In genomic region chr5:92634883-92635282, GRCh38 we compare ENCODE assay signal across 21 cellular contexts.
DNase-seq lines count a peak whose midpoint lies in the region; ATAC-seq and TF ChIP-seq lines count a peak whose summit lies in the region.
"Had no signal": no experiment of that assay in that cellular context is flagged by ENCODE, and none has a peak within 500 bp of the region (broad histone marks: within the 10 kb centered on the region; RNA-seq: fewer than 3 reads in every experiment).

No MANE protein-coding gene starts in this region.

- 90 to 96% methylated on average over 6 to 11 of the region's 11 CpGs for WGBS in endodermal cell (ENCODE audit: insufficient coverage in 1 of 2, insufficient read length in 1 of 2), 2 experiments

- no peak for TF ChIP-seq CTCF in endodermal cell (conservative IDR thresholded peaks at IDR 0.05)
- no peak for TF ChIP-seq CTCF in type B pancreatic cell (conservative IDR thresholded peaks at IDR 0.05)

- no peak overlapping the region for H3K27ac Mint-ChIP-seq in endodermal cell
- no peak overlapping the region for H3K27ac Mint-ChIP-seq in type B pancreatic cell
- H3K27ac Mint-ChIP-seq: dendritic cell treated with granulocyte-macrophage colony-stimulating factor and Interleukin-4, amounts not matched to agents 40 ng/mL and 50 ng/mL, for 4 days; naive thymus-derived CD8-positive, alpha-beta T cell had no signal

- H3K27me3 Mint-ChIP-seq in endodermal cell (ENCODE audit: insufficient read depth) (no peaks in the 10 kb centered on the region), type B pancreatic cell (peaks cover 18% of the 10 kb centered on the region)
- H3K27me3 Mint-ChIP-seq: dendritic cell treated with granulocyte-macrophage colony-stimulating factor and Interleukin-4, amounts not matched to agents 40 ng/mL and 50 ng/mL, for 4 days; naive thymus-derived CD8-positive, alpha-beta T cell had no signal

- H3K27me3 ChIP-seq in endodermal cell (ENCODE audit: control insufficient read depth, insufficient read depth, low read length, poor library complexity, severe bottlenecking) = no peaks in the 10 kb centered on the region
- H3K27me3 ChIP-seq: stomach had no signal

- H3K4me1 ChIP-seq in endodermal cell (ENCODE audit: control insufficient read depth, insufficient read depth, low read length) = no peaks in the 10 kb centered on the region
- H3K4me1 ChIP-seq: psoas muscle, stomach had no signal

- peaks cover 4% of the 10 kb centered on the region for H3K9me3 Mint-ChIP-seq in endodermal cell
- H3K9me3 Mint-ChIP-seq in type B pancreatic cell = no peaks in the 10 kb centered on the region

- no peak overlapping the region for H3K9ac ChIP-seq in endodermal cell (ENCODE audit: extremely low read depth, low read length, poor library complexity, severe bottlenecking)

- DNase-seq in NCI-H2107 treated with DMSO at 0.1 percent for 48 hours (lab: John Stamatoyannopoulos, UW; ENCODE audit: unreplicated experiment) (peak; percentile 6), NCI-H2107 (lab: John Stamatoyannopoulos, UW) (no peak), NCI-H345 treated with DMSO at 0.1 percent for 48 hours (lab: John Stamatoyannopoulos, UW; ENCODE audit: unreplicated experiment) (peak; percentile 23), endodermal cell (no peak), type B pancreatic cell (ENCODE audit: extremely low spot score, unreplicated experiment) (no peak), SKM-1 treated with dmso at 0.1 percent for 144 hours (lab: John Stamatoyannopoulos, UW; ENCODE audit: unreplicated experiment) (no peak)
- DNase-seq: activated effector memory CD4-positive, alpha-beta T cell treated with anti-CD3 and anti-CD28 coated beads, Interleukin-2, amount 50 U/mL, for 16 hours; EL; hippocampal formation; islet precursor cell; mammary epithelial cell; naive thymus-derived CD8-positive, alpha-beta T cell; NCI-H1694 treated with DMSO at 0.1 percent for 48 hours; psoas muscle; stimulated activated CD4-positive, alpha-beta T cell treated with anti-CD3 and anti-CD28 coated beads, Interleukin-4, amount 100 ng/mL, for 1 hour; stomach had no signal

- H3K36me3 ChIP-seq in endodermal cell (ENCODE audit: control insufficient read depth, insufficient read depth, low read length) = no peaks in the 10 kb centered on the region
- H3K36me3 ChIP-seq: stomach had no signal

- ATAC-seq in HG03442 (IDR thresholded peaks at IDR 0.05; ENCODE audit: unreplicated experiment) (no peak), HG03139 (IDR thresholded peaks at IDR 0.05; ENCODE audit: unreplicated experiment) (no peak)
- ATAC-seq: naive thymus-derived CD8-positive, alpha-beta T cell; psoas muscle had no signal

- peaks cover 4% of the 10 kb centered on the region for H3K4me1 Mint-ChIP-seq in endodermal cell
- peaks cover 19% of the 10 kb centered on the region for H3K4me1 Mint-ChIP-seq in type B pancreatic cell (ENCODE audit: unreplicated experiment)
- H3K4me1 Mint-ChIP-seq: naive thymus-derived CD8-positive, alpha-beta T cell had no signal

- no peak overlapping the region for H3K4me3 ChIP-seq in endodermal cell (ENCODE audit: low read length)
- H3K4me3 ChIP-seq: psoas muscle, smooth muscle cell, stomach had no signal

- H3K36me3 Mint-ChIP-seq in endodermal cell (ENCODE audit: low read depth) = no peaks in the 10 kb centered on the region
- H3K36me3 Mint-ChIP-seq in type B pancreatic cell = no peaks in the 10 kb centered on the region
- H3K36me3 Mint-ChIP-seq: naive thymus-derived CD8-positive, alpha-beta T cell had no signal

- H3K9me3 ChIP-seq in endodermal cell (ENCODE audit: control insufficient read depth, low read length) = no peaks in the 10 kb centered on the region
- H3K9me3 ChIP-seq: psoas muscle, stomach had no signal

- H3K4me3 Mint-ChIP-seq in endodermal cell = no peak overlapping the region
- H3K4me3 Mint-ChIP-seq in type B pancreatic cell = peak overlapping the region; percentile 31
- H3K4me3 Mint-ChIP-seq: dendritic cell treated with granulocyte-macrophage colony-stimulating factor and Interleukin-4, amounts not matched to agents 40 ng/mL and 50 ng/mL, for 4 days; naive thymus-derived CD8-positive, alpha-beta T cell had no signal

- H3K27ac ChIP-seq in endodermal cell (ENCODE audit: low read depth, low read length) = peak overlapping the region; percentile 72
- H3K27ac ChIP-seq: 22Rv1, psoas muscle, stomach had no signal

Comparison
In these comparisons a context has a peak if more than half of its experiments do, and no peak if none do; other contexts are left out.
1. DNase-seq: peak in NCI-H2107 treated with DMSO at 0.1 percent for 48 hours (single experiment) and NCI-H345 treated with DMSO at 0.1 percent for 48 hours (single experiment); none in NCI-H2107 (single experiment), endodermal cell (single experiment), type B pancreatic cell (single experiment) and SKM-1 treated with dmso at 0.1 percent for 144 hours (single experiment).